ENCODE assay signal across 1 cellular context in genomic region chr6:56655250-56655649, GRCh38.
TF ChIP-seq lines count a peak whose summit lies in the region.

No MANE protein-coding gene starts in this region.

TF ChIP-seq in GM23338, 12 proteins besides CTCF, POLR2A, EP300 and RAD21 (continued from another document):
- TF ChIP-seq, protein P1, sequence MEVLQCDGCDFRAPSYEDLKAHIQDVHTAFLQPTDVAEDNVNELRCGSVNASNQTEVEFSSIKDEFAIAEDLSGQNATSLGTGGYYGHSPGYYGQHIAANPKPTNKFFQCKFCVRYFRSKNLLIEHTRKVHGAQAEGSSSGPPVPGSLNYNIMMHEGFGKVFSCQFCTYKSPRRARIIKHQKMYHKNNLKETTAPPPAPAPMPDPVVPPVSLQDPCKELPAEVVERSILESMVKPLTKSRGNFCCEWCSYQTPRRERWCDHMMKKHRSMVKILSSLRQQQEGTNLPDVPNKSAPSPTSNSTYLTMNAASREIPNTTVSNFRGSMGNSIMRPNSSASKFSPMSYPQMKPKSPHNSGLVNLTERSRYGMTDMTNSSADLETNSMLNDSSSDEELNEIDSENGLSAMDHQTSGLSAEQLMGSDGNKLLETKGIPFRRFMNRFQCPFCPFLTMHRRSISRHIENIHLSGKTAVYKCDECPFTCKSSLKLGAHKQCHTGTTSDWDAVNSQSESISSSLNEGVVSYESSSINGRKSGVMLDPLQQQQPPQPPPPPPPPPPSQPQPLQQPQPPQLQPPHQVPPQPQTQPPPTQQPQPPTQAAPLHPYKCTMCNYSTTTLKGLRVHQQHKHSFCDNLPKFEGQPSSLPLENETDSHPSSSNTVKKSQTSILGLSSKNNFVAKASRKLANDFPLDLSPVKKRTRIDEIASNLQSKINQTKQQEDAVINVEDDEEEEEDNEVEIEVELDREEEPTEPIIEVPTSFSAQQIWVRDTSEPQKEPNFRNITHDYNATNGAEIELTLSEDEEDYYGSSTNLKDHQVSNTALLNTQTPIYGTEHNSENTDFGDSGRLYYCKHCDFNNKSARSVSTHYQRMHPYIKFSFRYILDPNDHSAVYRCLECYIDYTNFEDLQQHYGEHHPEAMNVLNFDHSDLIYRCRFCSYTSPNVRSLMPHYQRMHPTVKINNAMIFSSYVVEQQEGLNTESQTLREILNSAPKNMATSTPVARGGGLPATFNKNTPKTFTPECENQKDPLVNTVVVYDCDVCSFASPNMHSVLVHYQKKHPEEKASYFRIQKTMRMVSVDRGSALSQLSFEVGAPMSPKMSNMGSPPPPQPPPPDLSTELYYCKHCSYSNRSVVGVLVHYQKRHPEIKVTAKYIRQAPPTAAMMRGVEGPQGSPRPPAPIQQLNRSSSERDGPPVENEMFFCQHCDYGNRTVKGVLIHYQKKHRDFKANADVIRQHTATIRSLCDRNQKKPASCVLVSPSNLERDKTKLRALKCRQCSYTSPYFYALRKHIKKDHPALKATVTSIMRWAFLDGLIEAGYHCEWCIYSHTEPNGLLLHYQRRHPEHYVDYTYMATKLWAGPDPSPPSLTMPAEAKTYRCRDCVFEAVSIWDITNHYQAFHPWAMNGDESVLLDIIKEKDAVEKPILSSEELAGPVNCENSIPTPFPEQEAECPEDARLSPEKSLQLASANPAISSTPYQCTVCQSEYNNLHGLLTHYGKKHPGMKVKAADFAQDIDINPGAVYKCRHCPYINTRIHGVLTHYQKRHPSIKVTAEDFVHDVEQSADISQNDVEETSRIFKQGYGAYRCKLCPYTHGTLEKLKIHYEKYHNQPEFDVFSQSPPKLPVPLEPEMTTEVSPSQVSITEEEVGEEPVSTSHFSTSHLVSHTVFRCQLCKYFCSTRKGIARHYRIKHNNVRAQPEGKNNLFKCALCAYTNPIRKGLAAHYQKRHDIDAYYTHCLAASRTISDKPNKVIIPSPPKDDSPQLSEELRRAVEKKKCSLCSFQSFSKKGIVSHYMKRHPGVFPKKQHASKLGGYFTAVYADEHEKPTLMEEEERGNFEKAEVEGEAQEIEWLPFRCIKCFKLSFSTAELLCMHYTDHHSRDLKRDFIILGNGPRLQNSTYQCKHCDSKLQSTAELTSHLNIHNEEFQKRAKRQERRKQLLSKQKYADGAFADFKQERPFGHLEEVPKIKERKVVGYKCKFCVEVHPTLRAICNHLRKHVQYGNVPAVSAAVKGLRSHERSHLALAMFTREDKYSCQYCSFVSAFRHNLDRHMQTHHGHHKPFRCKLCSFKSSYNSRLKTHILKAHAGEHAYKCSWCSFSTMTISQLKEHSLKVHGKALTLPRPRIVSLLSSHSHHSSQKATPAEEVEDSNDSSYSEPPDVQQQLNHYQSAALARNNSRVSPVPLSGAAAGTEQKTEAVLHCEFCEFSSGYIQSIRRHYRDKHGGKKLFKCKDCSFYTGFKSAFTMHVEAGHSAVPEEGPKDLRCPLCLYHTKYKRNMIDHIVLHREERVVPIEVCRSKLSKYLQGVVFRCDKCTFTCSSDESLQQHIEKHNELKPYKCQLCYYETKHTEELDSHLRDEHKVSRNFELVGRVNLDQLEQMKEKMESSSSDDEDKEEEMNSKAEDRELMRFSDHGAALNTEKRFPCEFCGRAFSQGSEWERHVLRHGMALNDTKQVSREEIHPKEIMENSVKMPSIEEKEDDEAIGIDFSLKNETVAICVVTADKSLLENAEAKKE (CRISPR knock-in tag; IDR thresholded peaks at IDR 0.05) = no peak
- no peak for TF ChIP-seq POLR2AphosphoS5 (IDR thresholded peaks at IDR 0.05; ENCODE audit: low read depth)
- no peak for TF ChIP-seq ZNF114 (CRISPR knock-in tag; IDR thresholded peaks at IDR 0.05)
